12 cellular contexts compared by ENCODE assay signal in genomic region chr11:90434858-90435257, GRCh38.
DNase-seq lines count a peak whose midpoint lies in the region; ATAC-seq, FAIRE-seq and TF ChIP-seq lines count a peak whose summit lies in the region.
"Had no signal": no experiment of that assay in that cellular context is flagged by ENCODE, and none has a peak within 500 bp of the region (broad histone marks: within the 10 kb centered on the region; RNA-seq: fewer than 3 reads in every experiment).

No MANE protein-coding gene starts in this region.

- ATAC-seq in K562, result no peak
- ATAC-seq in HG02571 (IDR thresholded peaks at IDR 0.05; ENCODE audit: unreplicated experiment), result no peak
- ATAC-seq: T-cell had no signal

- H3K9me3 ChIP-seq in K562 (replicated peaks; ENCODE audit: control insufficient read depth, insufficient read depth, low read depth, low read length), result no peaks in the 10 kb centered on the region
- no peaks in the 10 kb centered on the region for H3K9me3 ChIP-seq in neural cell (ENCODE audit: low read length)

- no peaks in the 10 kb centered on the region for H3K9me2 ChIP-seq in neural cell (ENCODE audit: insufficient read depth, low read length)

- H4K20me1 ChIP-seq in K562 (replicated peaks; ENCODE audit: control insufficient read depth, insufficient read depth, low read length) (no peaks in the 10 kb centered on the region), neural cell (ENCODE audit: insufficient read depth) (no peaks in the 10 kb centered on the region)

- no peak overlapping the region for H3K4me2 ChIP-seq in K562 (ENCODE audit: insufficient read depth, low read length)
- no peak overlapping the region for H3K4me2 ChIP-seq in neural cell (ENCODE audit: low read length)

- intact Hi-C loops in K562 (cut with micrococcal nuclease), result no loop called here

- no peaks in the 10 kb centered on the region for H3K9me3 Mint-ChIP-seq in activated T-cell treated with anti-CD3 and anti-CD28 coated beads, Interleukin-2, amount 50 U/mL, for 24 hours
- H3K9me3 Mint-ChIP-seq: stimulated activated naive CD8-positive, alpha-beta T cell treated with anti-CD3 and anti-CD28 coated beads, Interleukin-15, Interleukin-2, amounts not matched to agents 100 ng/mL and 50 ng/mL, for 24 hours; T-cell had no signal

- H3K4me3 Mint-ChIP-seq in activated T-cell treated with anti-CD3 and anti-CD28 coated beads, Interleukin-2, amount 50 U/mL, for 24 hours, result no peak overlapping the region
- H3K4me3 Mint-ChIP-seq: stimulated activated naive CD8-positive, alpha-beta T cell treated with anti-CD3 and anti-CD28 coated beads, Interleukin-15, Interleukin-2, amounts not matched to agents 100 ng/mL and 50 ng/mL, for 24 hours; T-cell had no signal

- no peaks in the 10 kb centered on the region for H3K9me1 ChIP-seq in K562 (ENCODE audit: control insufficient read depth, insufficient read depth, low read length)

- CTCF ChIA-PET in K562 (lab: Yijun Ruan, JAX; ENCODE audit: low intra/inter-chr PET ratio), result interaction anchor here (0.6 kb wide), 1 partner anchor 161 kb away, joined by 3 read pairs; no protein-coding TSS in a partner anchor

- TF ChIP-seq EP300 in K562 (IDR thresholded peaks at IDR 0.05; ENCODE audit: low read length) (no peak), neural cell (conservative IDR thresholded peaks at IDR 0.05; ENCODE audit: poor library complexity, severe bottlenecking) (no peak)

- H3K4me3 ChIP-seq in GM12865 (ENCODE audit: low read depth, low read length), result no peak overlapping the region
- H3K4me3 ChIP-seq in NB4 (ENCODE audit: low read depth, low read length), result no peak overlapping the region
- no peak overlapping the region for H3K4me3 ChIP-seq in K562
- H3K4me3 ChIP-seq in neural cell (ENCODE audit: low read length), result no peak overlapping the region
- H3K4me3 ChIP-seq: skin epidermis had no signal

- BruUV-seq in K562 (replicated peaks; lab: Mats Ljungman, UMichigan), result no TSS peak

- no peaks in the 10 kb centered on the region for H3F3A ChIP-seq in neural cell (ENCODE audit: insufficient read depth, low read length, poor library complexity, severe bottlenecking)

- DNase-seq in GM12865 (ENCODE audit: low read depth), result peak; percentile 9
- peak; percentile 20 for DNase-seq in NB4 (ENCODE audit: low read depth)
- peak in 1 of 4 experiments; percentile 1 for DNase-seq in K562 (ENCODE audit: extremely low read depth in 1 of 4, low spot score in 3 of 4)
- DNase-seq in cortex of kidney (lab: John Stamatoyannopoulos, UW), result no peak
- no peak for DNase-seq in activated T-cell treated with anti-CD3 and anti-CD28 coated beads, Interleukin-2, amount 50 U/mL, for 24 hours
- DNase-seq: NCI-H2029 treated with DMSO at 0.1 percent for 48 hours, T-cell had no signal

- H3K27ac ChIP-seq in K562 (ENCODE audit: extremely low read depth, low read depth, low read length) (no peak overlapping the region), neural cell (ENCODE audit: low read length) (no peak overlapping the region)
- H3K27ac ChIP-seq: skin epidermis had no signal

- POLR2A ChIA-PET in K562 (lab: Yijun Ruan, JAX), result no interaction called here

- H3K9ac ChIP-seq in K562 (ENCODE audit: insufficient read depth in 1 of 2, low read depth in 2 of 2, low read length in 2 of 2), result no peak overlapping the region
- no peak overlapping the region for H3K9ac ChIP-seq in neural cell (ENCODE audit: low read length)

- H3K36me3 Mint-ChIP-seq in activated T-cell treated with anti-CD3 and anti-CD28 coated beads, Interleukin-2, amount 50 U/mL, for 24 hours (ENCODE audit: low read depth), result no peaks in the 10 kb centered on the region
- H3K36me3 Mint-ChIP-seq: T-cell had no signal

- FAIRE-seq in K562 (lab: Jason Lieb, UNC), result no peak
- FAIRE-seq: G401.6 had no signal

- no peak overlapping the region for H3K27ac Mint-ChIP-seq in activated T-cell treated with anti-CD3 and anti-CD28 coated beads, Interleukin-2, amount 50 U/mL, for 24 hours
- H3K27ac Mint-ChIP-seq: stimulated activated naive CD8-positive, alpha-beta T cell treated with anti-CD3 and anti-CD28 coated beads, Interleukin-15, Interleukin-2, amounts not matched to agents 100 ng/mL and 50 ng/mL, for 24 hours; T-cell had no signal

- H3K27me3 ChIP-seq in K562 (ENCODE audit: control insufficient read depth in 2 of 2, insufficient read depth in 2 of 2, low read length in 2 of 2) (no peaks in the 10 kb centered on the region), neural cell (ENCODE audit: insufficient read depth, low read depth, low read length) (no peaks in the 10 kb centered on the region)

- in situ Hi-C loops in K562 (cut with MboI), result no loop called here

- TF ChIP-seq RAD21 in K562 (CRISPR knock-in tag; conservative IDR thresholded peaks at IDR 0.05 in 1 of 2, IDR thresholded peaks at IDR 0.05 in 1 of 2), result peak; percentile 12 to 25; a peak in 1 of 4 replicates
- no peak for TF ChIP-seq RAD21 in neural cell (conservative IDR thresholded peaks at IDR 0.05)

- no peaks in the 10 kb centered on the region for H3K27me3 Mint-ChIP-seq in activated T-cell treated with anti-CD3 and anti-CD28 coated beads, Interleukin-2, amount 50 U/mL, for 24 hours
- H3K27me3 Mint-ChIP-seq: stimulated activated naive CD8-positive, alpha-beta T cell treated with anti-CD3 and anti-CD28 coated beads, Interleukin-15, Interleukin-2, amounts not matched to agents 100 ng/mL and 50 ng/mL, for 24 hours; T-cell had no signal

- TF ChIP-seq POLR2A in NB4 (IDR thresholded peaks at IDR 0.05; ENCODE audit: extremely low read depth, insufficient read length), result no peak
- no peak for TF ChIP-seq POLR2A in K562 (conservative IDR thresholded peaks at IDR 0.05)

- H2AFZ ChIP-seq in K562 (ENCODE audit: low read depth, low read length) (no peak overlapping the region), neural cell (ENCODE audit: low read depth, low read length) (no peak overlapping the region)

- TF ChIP-seq CTCF in GM12865 (IDR thresholded peaks at IDR 0.05; ENCODE audit: insufficient read depth, low read depth, low read length, missing control alignments) (peak; percentile 7), NB4 (IDR thresholded peaks at IDR 0.05; ENCODE audit: low read depth, low read length) (no peak), K562 (IDR thresholded peaks at IDR 0.05 in 2 of 3, conservative IDR thresholded peaks at IDR 0.05 in 1 of 3; ENCODE audit: insufficient read depth in 2 of 3, low read depth in 1 of 3, low read length in 3 of 3) (no peak; a peak in 1 of 6 replicates), neural cell (IDR thresholded peaks at IDR 0.05; ENCODE audit: poor library complexity, severe bottlenecking) (peak; percentile 28)

- H3K79me2 ChIP-seq in K562 (ENCODE audit: control insufficient read depth, insufficient read depth, low read length) (no peaks in the 10 kb centered on the region), neural cell (replicated peaks; ENCODE audit: insufficient read depth, low read length) (no peaks in the 10 kb centered on the region)

- H3K4me1 ChIP-seq in K562 (replicated peaks in 1 of 2; ENCODE audit: control insufficient read depth in 2 of 2, insufficient read depth in 2 of 2, low read length in 2 of 2), result no peaks in the 10 kb centered on the region

- H3K36me3 ChIP-seq in K562 (ENCODE audit: control insufficient read depth, insufficient read depth, low read length) (no peaks in the 10 kb centered on the region), neural cell (ENCODE audit: insufficient read depth, low read length) (no peaks in the 10 kb centered on the region)

- no peaks in the 10 kb centered on the region for H3K4me1 Mint-ChIP-seq in activated T-cell treated with anti-CD3 and anti-CD28 coated beads, Interleukin-2, amount 50 U/mL, for 24 hours (ENCODE audit: low read depth)
- H3K4me1 Mint-ChIP-seq: T-cell had no signal

TF ChIP-seq in K562, 482 proteins besides CTCF, POLR2A, EP300 and RAD21 (continues in another document):
- TF ChIP-seq ZKSCAN1 (IDR thresholded peaks at IDR 0.05; ENCODE audit: low read depth, low read length) (no peak), ZFP36 (IDR thresholded peaks at IDR 0.05; ENCODE audit: low read depth, low read length, partially characterized antibody) (no peak), RCOR1 (IDR thresholded peaks at IDR 0.05; ENCODE audit: borderline replicate concordance in 1 of 2, low read depth in 2 of 2, low read length in 2 of 2) (no peak), SAP30 (IDR thresholded peaks at IDR 0.05; ENCODE audit: borderline replicate concordance, insufficient read depth, low read depth, low read length, poor library complexity, severe bottlenecking) (no peak), TCF3 (CRISPR knock-in tag; IDR thresholded peaks at IDR 0.05) (no peak), KLF13 (tag; IDR thresholded peaks at IDR 0.05; ENCODE audit: borderline replicate concordance, low read depth) (no peak), PHF8 (IDR thresholded peaks at IDR 0.05; ENCODE audit: borderline replicate concordance, low read length) (no peak), JUNB (CRISPR knock-in tag; conservative IDR thresholded peaks at IDR 0.05) (no peak), BRF1 (IDR thresholded peaks at IDR 0.05; ENCODE audit: borderline replicate concordance, extremely low read depth, insufficient read length) (no peak), HNRNPK (IDR thresholded peaks at IDR 0.05; ENCODE audit: low read depth, low read length, poor library complexity, severe bottlenecking) (no peak), RFX7 (CRISPR knock-in tag; IDR thresholded peaks at IDR 0.05) (no peak), SRSF7 (optimal IDR thresholded peaks at IDR 0.05; ENCODE audit: low read depth, low read length) (no peak)

TF ChIP-seq in neural cell, 6 proteins besides CTCF, POLR2A, EP300 and RAD21 (continues in another document):
- TF ChIP-seq POLR2AphosphoS5 (IDR thresholded peaks at IDR 0.05) (no peak), MXI1 (conservative IDR thresholded peaks at IDR 0.05; ENCODE audit: poor library complexity, severe bottlenecking) (no peak)

Comparison
In these comparisons a context has a peak if more than half of its experiments do, and no peak if none do; other contexts are left out.
1. DNase-seq: peak in GM12865 (single experiment) and NB4 (single experiment); none in cortex of kidney (single experiment) and activated T-cell treated with anti-CD3 and anti-CD28 coated beads, Interleukin-2, amount 50 U/mL, for 24 hours (single experiment).
2. CTCF ChIP-seq: peak in GM12865 (single experiment) and neural cell (single experiment); none in NB4 (single experiment) and K562 (0 of 3).